In genomic region chr19:54463531-54464043, GRCh38 we compare ENCODE assay signal across 8 cellular contexts. TPM values are rescaled to one million over a fixed set of nuclear protein-coding genes. Genes with fewer than 3 reads are reported as not detected.
DNase-seq lines count a peak whose midpoint lies in the region; ATAC-seq, FAIRE-seq and TF ChIP-seq lines count a peak whose summit lies in the region.

Gene LENG9 (minus strand): TSS chr19:54463778. CDS start chr19:54463526, 252 bp downstream.

- H3K4me3 Mint-ChIP-seq in T-helper 17 cell = peak within 1 kb of the TSS; percentile 82
- peak within 1 kb of the TSS; percentile 71 for H3K4me3 Mint-ChIP-seq in progenitor cell of endocrine pancreas (ENCODE audit: low read depth)

- no peaks in the 10 kb centered on the region for H3K9me3 Mint-ChIP-seq in progenitor cell of endocrine pancreas (ENCODE audit: low read depth)

- H3K27ac ChIP-seq in left ventricle myocardium inferior (replicated peaks) = peak within 1 kb of the TSS; percentile 99

- H3K27me3 ChIP-seq in left ventricle myocardium inferior (ENCODE audit: low read depth) = no peaks in the 10 kb centered on the region

- no peak for TF ChIP-seq CTCF in left ventricle myocardium inferior (IDR thresholded peaks at IDR 0.05; ENCODE audit: borderline replicate concordance)
- no peak for TF ChIP-seq CTCF in progenitor cell of endocrine pancreas (IDR thresholded peaks at IDR 0.05; ENCODE audit: unreplicated experiment)

- intact Hi-C loops in left ventricle myocardium inferior (cut with micrococcal nuclease) = no loop called here

- peak; percentile 100 for FAIRE-seq in GM12892 (lab: Jason Lieb, UNC)

- H3K27me3 Mint-ChIP-seq in T-helper 17 cell (no peaks in the 10 kb centered on the region), progenitor cell of endocrine pancreas (peaks cover 27% of the 10 kb centered on the region)

- peak; percentile 65 for DNase-seq in GM12892 (ENCODE audit: insufficient read length)
- peak; percentile 83 to 94 (median 85) for DNase-seq in NCI-H1417 (lab: John Stamatoyannopoulos, UW)
- peak; percentile 88 to 93 (median 89) for DNase-seq in T-helper 17 cell
- peak in 55 of 56 donors; percentile 46 to 98 (median 90) for DNase-seq in amygdala (lab: John Stamatoyannopoulos, UW)
- peak; percentile 98 for DNase-seq in left ventricle myocardium inferior
- DNase-seq in progenitor cell of endocrine pancreas (ENCODE audit: low spot score, unreplicated experiment) = peak; percentile 69
- peak; percentile 98 for DNase-seq in ureter (ENCODE audit: low spot score)

- peak; percentile 52 for ATAC-seq in HG02759 (IDR thresholded peaks at IDR 0.05; ENCODE audit: unreplicated experiment)
- ATAC-seq in T-helper 17 cell = peak; percentile 74

- H3K27ac Mint-ChIP-seq in T-helper 17 cell = peak within 1 kb of the TSS; percentile 92
- peak within 1 kb of the TSS; percentile 91 for H3K27ac Mint-ChIP-seq in progenitor cell of endocrine pancreas

- H3K9me3 ChIP-seq in T-helper 17 cell (ENCODE audit: control insufficient read depth, low read length, poor library complexity, severe bottlenecking) (no peaks in the 10 kb centered on the region), left ventricle myocardium inferior (replicated peaks) (no peaks in the 10 kb centered on the region)

- H3K4me3 ChIP-seq in left ventricle myocardium inferior = peak within 1 kb of the TSS; percentile 73

- H3K36me3 Mint-ChIP-seq in T-helper 17 cell (ENCODE audit: low read depth) = peaks cover 5% of the 10 kb centered on the region
- H3K36me3 Mint-ChIP-seq in progenitor cell of endocrine pancreas (ENCODE audit: insufficient read depth) = peaks cover 15% of the 10 kb centered on the region

- peaks cover 59% of the 10 kb centered on the region for H3K4me1 ChIP-seq in left ventricle myocardium inferior

- H3K4me1 Mint-ChIP-seq in T-helper 17 cell (peaks cover 31% of the 10 kb centered on the region), progenitor cell of endocrine pancreas (ENCODE audit: low read depth) (peaks cover 7% of the 10 kb centered on the region)

- H3K36me3 ChIP-seq in left ventricle myocardium inferior = peaks cover 38% of the 10 kb centered on the region

- peak; percentile 92 for TF ChIP-seq POLR2A in GM12892 (IDR thresholded peaks at IDR 0.05; ENCODE audit: low read depth, low read length)

RNA-seq across cellular contexts. Expression of gene LENG9, which starts in this region (rescaled TPM):
- 0.98 TPM for polyA plus RNA-seq in GM12892 (2012; ENCODE audit: missing spikeins)
- total RNA-seq in T-helper 17 cell = 1 to 10 TPM; 4.4 to 6.0 TPM
- total RNA-seq in left ventricle myocardium inferior = 1.7 TPM
- 0.72 and 0.75 TPM in 2 replicates for total RNA-seq in progenitor cell of endocrine pancreas
- 10.2 TPM for total RNA-seq in ureter

Comparison
In these comparisons a context has a peak if more than half of its experiments do, and no peak if none do; other contexts are left out.
1. Peak in every context shown above with its lines: DNase-seq, ATAC-seq, H3K4me3 ChIP-seq and H3K27ac ChIP-seq.
2. Peak in DNase-seq in progenitor cell of endocrine pancreas; RNA of the gene not detected or under 1 TPM.